Comparison of ENCODE assay signal across 19 cellular contexts in genomic region chr22:31893460-31893859, GRCh38. TPM values are rescaled to one million over a fixed set of nuclear protein-coding genes. Genes with fewer than 3 reads are reported as not detected.
DNase-seq lines count a peak whose midpoint lies in the region; ATAC-seq, FAIRE-seq and TF ChIP-seq lines count a peak whose summit lies in the region.
"Had no signal": no experiment of that assay in that cellular context is flagged by ENCODE, and none has a peak within 500 bp of the region (broad histone marks: within the 10 kb centered on the region; RNA-seq: fewer than 3 reads in every experiment).

No MANE protein-coding gene starts in this region.

- no peaks in the 10 kb centered on the region for H3F3A ChIP-seq in neural cell (ENCODE audit: insufficient read depth, low read length, poor library complexity, severe bottlenecking)
- no peaks in the 10 kb centered on the region for H3F3A ChIP-seq in smooth muscle cell (ENCODE audit: low read depth)

- H3K9me3 Mint-ChIP-seq in naive thymus-derived CD4-positive, alpha-beta T cell: no peaks in the 10 kb centered on the region
- H3K9me3 Mint-ChIP-seq: activated T-helper 17 cell treated with anti-CD3 and anti-CD28 coated beads, Interleukin-2, amount 50 U/mL, for 72 hours; CD4-positive, alpha-beta T cell had no signal

- H3K27me3 ChIP-seq in neural cell (ENCODE audit: insufficient read depth, low read depth, low read length) (no peaks in the 10 kb centered on the region), smooth muscle cell (ENCODE audit: low read depth) (no peaks in the 10 kb centered on the region)
- H3K27me3 ChIP-seq in naive thymus-derived CD4-positive, alpha-beta T cell (ENCODE audit: control insufficient read depth in 2 of 2, insufficient read depth in 2 of 2, low read length in 2 of 2): no peaks in the 10 kb centered on the region
- H3K27me3 ChIP-seq: foreskin keratinocyte had no signal

- TF ChIP-seq EP300 in neural cell (conservative IDR thresholded peaks at IDR 0.05; ENCODE audit: poor library complexity, severe bottlenecking): no peak

- DNase-seq in amygdala (lab: John Stamatoyannopoulos, UW): peak in 45 of 56 donors; percentile 7 to 86 (median 54)
- peak; percentile 39 to 52 for DNase-seq in frontal cortex (ENCODE audit: low spot score in 2 of 2)
- DNase-seq in substantia nigra (lab: John Stamatoyannopoulos, UW): peak in 45 of 49 donors; percentile 11 to 91 (median 58)
- no peak for DNase-seq in smooth muscle cell (lab: John Stamatoyannopoulos, UW; ENCODE audit: unreplicated experiment)
- no peak for DNase-seq in naive thymus-derived CD4-positive, alpha-beta T cell
- DNase-seq: activated CD4-positive, alpha-beta T cell treated with anti-CD3 and anti-CD28 coated beads for 4 hours; CD4-positive, alpha-beta T cell; DMS153; foreskin keratinocyte; GOT3; IMR-90; kidney glomerular epithelial cell; NCI-H1417 treated with DMSO at 0.1 percent for 48 hours; stimulated activated CD8-positive, alpha-beta memory T cell treated with anti-CD3 and anti-CD28 coated beads, Interleukin-4, amount 100 ng/mL, for 48 hours had no signal

- CTCF ChIA-PET in naive thymus-derived CD4-positive, alpha-beta T cell (lab: Charles Lee): no interaction called here

- peaks cover 0 to 6% (median 0%) of the 10 kb centered on the region in 7 donors for H3K4me1 Mint-ChIP-seq in naive thymus-derived CD4-positive, alpha-beta T cell
- H3K4me1 Mint-ChIP-seq: activated T-helper 17 cell treated with anti-CD3 and anti-CD28 coated beads, Interleukin-2, amount 50 U/mL, for 72 hours had no signal

- no peaks in the 10 kb centered on the region for H3K79me2 ChIP-seq in neural cell (replicated peaks; ENCODE audit: insufficient read depth, low read length)
- H3K79me2 ChIP-seq in smooth muscle cell (ENCODE audit: low read depth): no peaks in the 10 kb centered on the region

- H3K4me2 ChIP-seq in neural cell (ENCODE audit: low read length) (no peak overlapping the region), smooth muscle cell (no peak overlapping the region)

- H3K36me3 ChIP-seq in neural cell (ENCODE audit: insufficient read depth, low read length) (no peaks in the 10 kb centered on the region), smooth muscle cell (ENCODE audit: low read depth) (no peaks in the 10 kb centered on the region)
- H3K36me3 ChIP-seq in naive thymus-derived CD4-positive, alpha-beta T cell (ENCODE audit: control insufficient read depth in 2 of 3, insufficient read depth in 3 of 3, low read length in 3 of 3): peaks cover 0 to 51% (median 4%) of the 10 kb centered on the region in 3 experiments

- H3K4me3 ChIP-seq in neural cell (ENCODE audit: low read length) (no peak overlapping the region), smooth muscle cell (no peak overlapping the region)
- H3K4me3 ChIP-seq in naive thymus-derived CD4-positive, alpha-beta T cell (ENCODE audit: low read length): no peak overlapping the region
- H3K4me3 ChIP-seq: thoracic aorta had no signal

- intact Hi-C loops in naive thymus-derived CD4-positive, alpha-beta T cell (cut with micrococcal nuclease): no loop called here

- H3K9ac ChIP-seq in neural cell (ENCODE audit: low read length) (peak overlapping the region; percentile 7), smooth muscle cell (ENCODE audit: low read depth) (no peak overlapping the region)

- H2AFZ ChIP-seq in neural cell (ENCODE audit: low read depth, low read length) (no peak overlapping the region), smooth muscle cell (ENCODE audit: low read depth) (no peak overlapping the region)

- ATAC-seq in HG02973 (IDR thresholded peaks at IDR 0.05; ENCODE audit: unreplicated experiment): no peak
- no peak for ATAC-seq in naive thymus-derived CD4-positive, alpha-beta T cell
- ATAC-seq: activated T-helper 17 cell treated with anti-CD3 and anti-CD28 coated beads, Interleukin-2, amount 50 U/mL, for 72 hours; foreskin keratinocyte had no signal

- 97% methylated on average over 6 of the region's 6 CpGs for WGBS in smooth muscle cell (ENCODE audit: low lambda C conversion rate)

- no peak for FAIRE-seq in frontal cortex (lab: Jason Lieb, UNC)
- FAIRE-seq: GM19239 had no signal

- peak overlapping the region in 1 of 9 donors; percentile 58 for H3K27ac Mint-ChIP-seq in naive thymus-derived CD4-positive, alpha-beta T cell
- H3K27ac Mint-ChIP-seq: activated T-helper 17 cell treated with anti-CD3 and anti-CD28 coated beads, Interleukin-2, amount 50 U/mL, for 72 hours; CD4-positive, alpha-beta T cell had no signal

- H3K9me2 ChIP-seq in neural cell (ENCODE audit: insufficient read depth, low read length): no peaks in the 10 kb centered on the region

- no peak overlapping the region for H3K4me3 Mint-ChIP-seq in naive thymus-derived CD4-positive, alpha-beta T cell
- H3K4me3 Mint-ChIP-seq: activated T-helper 17 cell treated with anti-CD3 and anti-CD28 coated beads, Interleukin-2, amount 50 U/mL, for 72 hours; CD4-positive, alpha-beta T cell had no signal

- H3K27ac ChIP-seq in neural cell (ENCODE audit: low read length) (peak overlapping the region; percentile 44), substantia nigra (ENCODE audit: low read depth, low read length, poor library complexity, severe bottlenecking) (peak overlapping the region; percentile 73), smooth muscle cell (ENCODE audit: low read depth) (no peak overlapping the region)
- H3K27ac ChIP-seq in naive thymus-derived CD4-positive, alpha-beta T cell (ENCODE audit: low read depth, low read length): no peak overlapping the region
- H3K27ac ChIP-seq: foreskin keratinocyte, thoracic aorta had no signal

- no peak for TF ChIP-seq CTCF in neural cell (IDR thresholded peaks at IDR 0.05; ENCODE audit: poor library complexity, severe bottlenecking)
- no peak for TF ChIP-seq CTCF in smooth muscle cell (IDR thresholded peaks at IDR 0.05; ENCODE audit: borderline replicate concordance, insufficient read depth, poor library complexity, severe bottlenecking)

- no peak for TF ChIP-seq RAD21 in neural cell (conservative IDR thresholded peaks at IDR 0.05)

- H3K9me3 ChIP-seq in neural cell (ENCODE audit: low read length) (no peaks in the 10 kb centered on the region), smooth muscle cell (replicated peaks; ENCODE audit: low read depth) (no peaks in the 10 kb centered on the region)
- H3K9me3 ChIP-seq in naive thymus-derived CD4-positive, alpha-beta T cell (ENCODE audit: control insufficient read depth in 2 of 3, low read length in 3 of 3): no peaks in the 10 kb centered on the region
- H3K9me3 ChIP-seq: thoracic aorta had no signal

- peaks cover 7 to 43% (median 15%) of the 10 kb centered on the region in 5 donors for H3K36me3 Mint-ChIP-seq in naive thymus-derived CD4-positive, alpha-beta T cell

- H3K27me3 Mint-ChIP-seq in naive thymus-derived CD4-positive, alpha-beta T cell: no peaks in the 10 kb centered on the region
- H3K27me3 Mint-ChIP-seq: activated T-helper 17 cell treated with anti-CD3 and anti-CD28 coated beads, Interleukin-2, amount 50 U/mL, for 72 hours; CD4-positive, alpha-beta T cell had no signal

- H3K4me1 ChIP-seq in smooth muscle cell (ENCODE audit: low read depth): no peaks in the 10 kb centered on the region
- H3K4me1 ChIP-seq in naive thymus-derived CD4-positive, alpha-beta T cell (ENCODE audit: control insufficient read depth in 2 of 2, insufficient read depth in 2 of 2, low read length in 2 of 2): no peaks in the 10 kb centered on the region
- H3K4me1 ChIP-seq: foreskin keratinocyte had no signal

- H4K20me1 ChIP-seq in neural cell (ENCODE audit: insufficient read depth) (no peaks in the 10 kb centered on the region), smooth muscle cell (ENCODE audit: low read depth) (no peaks in the 10 kb centered on the region)

- POLR2A ChIA-PET in naive thymus-derived CD4-positive, alpha-beta T cell (lab: Charles Lee): no interaction called here

TF ChIP-seq in neural cell, 6 proteins besides CTCF, POLR2A, EP300 and RAD21:
- TF ChIP-seq TAF1 (IDR thresholded peaks at IDR 0.05; ENCODE audit: low read depth): no peak
- no peak for TF ChIP-seq REST (IDR thresholded peaks at IDR 0.05; ENCODE audit: borderline replicate concordance)
- no peak for TF ChIP-seq MXI1 (conservative IDR thresholded peaks at IDR 0.05; ENCODE audit: poor library complexity, severe bottlenecking)
- no peak for TF ChIP-seq EZH2 (IDR thresholded peaks at IDR 0.05; ENCODE audit: borderline replicate concordance, insufficient read depth, low read length, poor library complexity, severe bottlenecking)
- TF ChIP-seq SMC3 (conservative IDR thresholded peaks at IDR 0.05; ENCODE audit: poor library complexity): no peak
TF ChIP-seq in neural cell: peak in this region for 0.

RNA-seq across cellular contexts. Expression of gene YWHAH, which starts 50.9 kb away (rescaled TPM):
- total RNA-seq in frontal cortex: 255 TPM
- 298 and 300 TPM in 2 replicates for polyA plus RNA-seq in neural cell
- 214 and 224 TPM in 2 replicates for polyA minus RNA-seq in neural cell
- 74.4 and 79.4 TPM in 2 replicates for total RNA-seq in smooth muscle cell
- polyA plus RNA-seq in smooth muscle cell: 101 and 103 TPM in 2 replicates
- 100 to 1,000 TPM in 1 of 5 experiments, 10 to 100 TPM in 4; 11.7 to 130 (median 17.1) TPM for total RNA-seq in naive thymus-derived CD4-positive, alpha-beta T cell
- polyA plus RNA-seq in naive thymus-derived CD4-positive, alpha-beta T cell: 10 to 100 TPM; 11.7 to 22.4 TPM

Comparison
In these comparisons a context has a peak if more than half of its experiments do, and no peak if none do; other contexts are left out.
1. DNase-seq: peak in amygdala (45 of 56), frontal cortex (2 of 2) and substantia nigra (45 of 49); none in smooth muscle cell (single experiment) and naive thymus-derived CD4-positive, alpha-beta T cell (0 of 9).
2. H3K27ac ChIP-seq: peak in neural cell (single experiment) and substantia nigra (single experiment); none in smooth muscle cell (single experiment) and naive thymus-derived CD4-positive, alpha-beta T cell (single experiment).